Comparison of ENCODE assay signal across 21 cellular contexts in the genomic region with DNA sequence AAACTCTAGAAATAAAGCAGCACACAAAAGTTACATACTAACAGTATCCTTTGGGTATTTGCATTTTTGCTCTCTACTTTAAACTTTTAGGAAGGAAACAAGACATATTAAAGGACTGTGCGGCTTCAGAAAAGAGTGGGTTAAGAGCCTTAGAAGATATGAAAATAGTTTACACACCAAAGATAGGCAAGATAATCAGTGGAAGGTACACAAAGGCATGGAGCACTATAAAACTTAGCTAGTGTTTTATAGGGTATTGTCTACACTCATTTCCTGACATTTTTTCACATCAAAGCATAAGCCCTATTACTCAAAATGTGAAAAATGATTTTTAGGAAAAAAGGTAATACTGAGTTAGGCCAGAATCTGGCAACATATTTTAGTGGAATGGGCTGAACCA.
"Had no signal": no experiment of that assay in that cellular context is flagged by ENCODE, and none has a peak within 500 bp of the region (broad histone marks: within the 10 kb centered on the region; RNA-seq: fewer than 3 reads in every experiment).

No MANE protein-coding gene starts in this region.

- H3K9me3 ChIP-seq: esophagus muscularis mucosa, gastrocnemius medialis, left lung, lower lobe of right lung had no signal

- H3K4me1 ChIP-seq: esophagus muscularis mucosa, gastrocnemius medialis, heart right ventricle, left lung, lower lobe of right lung had no signal

- ATAC-seq: gastrocnemius medialis; heart right ventricle; left lung; left ventricle myocardium superior; lower lobe of right lung; naive thymus-derived CD4-positive, alpha-beta T cell had no signal

- DNase-seq: dermis blood vessel endothelial cell; dorsolateral prefrontal cortex; effector CD4-positive, alpha-beta T cell; effector memory CD4-positive, alpha-beta T cell; foreskin melanocyte; gastrocnemius medialis; glutamatergic neuron; head of caudate nucleus; heart right ventricle; hypothalamus; immature natural killer cell; islet precursor cell; kidney; kidney glomerular epithelial cell; left lung; left ventricle myocardium superior; lower lobe of right lung; mesenchymal stem cell; naive thymus-derived CD4-positive, alpha-beta T cell had no signal

- H3K4me3 ChIP-seq: coronary artery, dorsolateral prefrontal cortex, esophagus muscularis mucosa, gastrocnemius medialis, heart right ventricle, left lung, lower lobe of right lung had no signal

- H3K27ac ChIP-seq: coronary artery, dorsolateral prefrontal cortex, esophagus muscularis mucosa, gastrocnemius medialis, heart right ventricle, left lung, lower lobe of right lung had no signal

- H3K27me3 ChIP-seq: dorsolateral prefrontal cortex, esophagus muscularis mucosa, gastrocnemius medialis, heart right ventricle, left lung had no signal
